35 cellular contexts compared by ENCODE assay signal in genomic region chr1:167325151-167325550, GRCh38.
"Had no signal": no experiment of that assay in that cellular context is flagged by ENCODE, and none has a peak within 500 bp of the region (broad histone marks: within the 10 kb centered on the region; RNA-seq: fewer than 3 reads in every experiment).

No MANE protein-coding gene starts in this region.

- H3K4me3 ChIP-seq: MG63 had no signal

- H3K27me3 ChIP-seq: MG63 had no signal

- DNase-seq: Kasumi-1, MG63, MM.1S, MV-4-11, NCI-H1048, NCI-H1092, NCI-H1092 treated with DMSO at 0.1 percent for 48 hours, NCI-H1105, NCI-H1105 treated with DMSO at 0.1 percent for 48 hours, NCI-H1417, NCI-H1417 treated with DMSO at 0.1 percent for 48 hours, NCI-H1436, NCI-H1436 treated with DMSO at 0.1 percent for 48 hours, NCI-H146, NCI-H1694, NCI-H1694 treated with DMSO at 0.1 percent for 48 hours, NCI-H187, NCI-H187 treated with DMSO at 0.1 percent for 48 hours, NCI-H1930, NCI-H2029, NCI-H2029 treated with DMSO at 0.1 percent for 48 hours, NCI-H2081, NCI-H2081 treated with DMSO at 0.1 percent for 48 hours, NCI-H2107, NCI-H2171, NCI-H2171 treated with DMSO at 0.1 percent for 48 hours, NCI-H2227 treated with DMSO at 0.1 percent for 48 hours, NCI-H226, NCI-H345, NCI-H446, NCI-H446 treated with DMSO at 0.1 percent for 48 hours, NCI-H510A, NCI-H510A treated with DMSO at 0.1 percent for 48 hours, NCI-H524, NCI-H524 treated with DMSO at 0.1 percent for 48 hours had no signal
